10 cellular contexts compared by ENCODE assay signal in the genomic region with DNA sequence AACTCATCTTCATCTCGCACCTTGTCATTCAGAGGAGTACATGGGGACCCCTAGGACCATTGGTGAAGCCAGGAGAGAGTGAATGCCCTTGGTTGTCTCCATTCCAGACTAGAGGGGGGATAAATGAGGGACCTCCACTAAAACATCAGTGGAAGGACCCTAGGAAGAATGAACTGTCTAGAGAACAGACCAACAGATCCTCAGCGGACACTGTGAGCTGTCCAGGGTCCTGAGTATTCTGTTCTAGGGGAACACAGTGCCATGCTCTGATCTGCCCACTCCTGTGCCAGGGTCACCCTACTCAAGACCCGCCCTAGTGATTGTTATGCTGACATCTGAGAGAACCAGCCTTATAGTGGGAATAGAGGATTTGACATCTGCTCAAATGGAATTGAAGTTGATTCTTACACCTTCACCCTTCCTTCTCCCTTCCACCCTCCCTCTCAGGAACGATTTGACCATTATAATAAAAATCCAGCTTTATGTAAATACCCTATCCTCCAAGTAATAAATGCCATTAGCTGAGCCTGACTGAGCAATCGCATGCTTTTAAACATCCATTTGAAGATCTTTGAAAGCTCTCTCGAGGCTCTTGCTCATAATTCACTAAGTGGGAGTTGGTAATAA. TPM values are rescaled to one million over a fixed set of nuclear protein-coding genes. Genes with fewer than 3 reads are reported as not detected.
DNase-seq lines count a peak whose midpoint lies in the region; ATAC-seq lines count a peak whose summit lies in the region.
"Had no signal": no experiment of that assay in that cellular context is flagged by ENCODE, and none has a peak within 500 bp of the region (broad histone marks: within the 10 kb centered on the region; RNA-seq: fewer than 3 reads in every experiment).

No MANE protein-coding gene starts in this region.

- H3K4me3 Mint-ChIP-seq in activated naive CD4-positive, alpha-beta T cell treated with anti-CD3 and anti-CD28 coated beads, Interleukin-2, amount 10 ng/mL, durations not matched to agents 7 days and 5 days = no peak overlapping the region
- H3K4me3 Mint-ChIP-seq: activated naive CD8-positive, alpha-beta T cell had no signal

- DNase-seq in DMS79 treated with DMSO at 0.1 percent for 48 hours (lab: John Stamatoyannopoulos, UW) = peak; percentile 68
- peak; percentile 25 to 44 for DNase-seq in Kasumi-1 (lab: John Stamatoyannopoulos, UW)
- DNase-seq in activated naive CD4-positive, alpha-beta T cell treated with anti-CD3 and anti-CD28 coated beads, Interleukin-2, amount 10 ng/mL, durations not matched to agents 7 days and 5 days = peak; percentile 65
- DNase-seq in lung microvascular endothelial cell (ENCODE audit: low read depth in 2 of 2) = peak; percentile 53 to 55
- DNase-seq in activated effector memory CD4-positive, alpha-beta T cell treated with anti-CD3 and anti-CD28 coated beads, Interleukin-2, amount 50 U/mL, for 16 hours = no peak
- DNase-seq: lower lobe of right lung had no signal

- ATAC-seq in GM19397 (IDR thresholded peaks at IDR 0.05; ENCODE audit: unreplicated experiment) = no peak
- no peak for ATAC-seq in HG03139 (IDR thresholded peaks at IDR 0.05; ENCODE audit: unreplicated experiment)
- ATAC-seq in HG02981 (IDR thresholded peaks at IDR 0.05; ENCODE audit: unreplicated experiment) = no peak

- peaks cover 27% of the 10 kb centered on the region for H3K27me3 Mint-ChIP-seq in activated naive CD4-positive, alpha-beta T cell treated with anti-CD3 and anti-CD28 coated beads, Interleukin-2, amount 10 ng/mL, durations not matched to agents 7 days and 5 days

- no peaks in the 10 kb centered on the region for H3K9me3 Mint-ChIP-seq in activated naive CD4-positive, alpha-beta T cell treated with anti-CD3 and anti-CD28 coated beads, Interleukin-2, amount 10 ng/mL, durations not matched to agents 7 days and 5 days

- H3K36me3 Mint-ChIP-seq in activated naive CD4-positive, alpha-beta T cell treated with anti-CD3 and anti-CD28 coated beads, Interleukin-2, amount 10 ng/mL, durations not matched to agents 7 days and 5 days = no peaks in the 10 kb centered on the region

- CTCF ChIA-PET in activated naive CD4-positive, alpha-beta T cell treated with anti-CD3 and anti-CD28 coated beads, Interleukin-2, amount 10 ng/mL, durations not matched to agents 7 days and 5 days (lab: Charles Lee) = interaction anchor here (0.6 kb wide), 1 partner anchor 12 kb away, joined by 3 read pairs; no protein-coding TSS in a partner anchor

- no peak overlapping the region for H3K27ac Mint-ChIP-seq in activated naive CD4-positive, alpha-beta T cell treated with anti-CD3 and anti-CD28 coated beads, Interleukin-2, amount 10 ng/mL, durations not matched to agents 7 days and 5 days
- H3K27ac Mint-ChIP-seq: activated naive CD8-positive, alpha-beta T cell had no signal

- no peaks in the 10 kb centered on the region for H3K4me1 Mint-ChIP-seq in activated naive CD4-positive, alpha-beta T cell treated with anti-CD3 and anti-CD28 coated beads, Interleukin-2, amount 10 ng/mL, durations not matched to agents 7 days and 5 days

RNA-seq across cellular contexts. Expression of gene SLC32A1, which starts 43.7 kb away (rescaled TPM):
- not detected in 2 replicates for total RNA-seq in lung microvascular endothelial cell
- total RNA-seq: lower lobe of right lung had no signal
